ENCODE assay signal across 1 cellular context in the genomic region with DNA sequence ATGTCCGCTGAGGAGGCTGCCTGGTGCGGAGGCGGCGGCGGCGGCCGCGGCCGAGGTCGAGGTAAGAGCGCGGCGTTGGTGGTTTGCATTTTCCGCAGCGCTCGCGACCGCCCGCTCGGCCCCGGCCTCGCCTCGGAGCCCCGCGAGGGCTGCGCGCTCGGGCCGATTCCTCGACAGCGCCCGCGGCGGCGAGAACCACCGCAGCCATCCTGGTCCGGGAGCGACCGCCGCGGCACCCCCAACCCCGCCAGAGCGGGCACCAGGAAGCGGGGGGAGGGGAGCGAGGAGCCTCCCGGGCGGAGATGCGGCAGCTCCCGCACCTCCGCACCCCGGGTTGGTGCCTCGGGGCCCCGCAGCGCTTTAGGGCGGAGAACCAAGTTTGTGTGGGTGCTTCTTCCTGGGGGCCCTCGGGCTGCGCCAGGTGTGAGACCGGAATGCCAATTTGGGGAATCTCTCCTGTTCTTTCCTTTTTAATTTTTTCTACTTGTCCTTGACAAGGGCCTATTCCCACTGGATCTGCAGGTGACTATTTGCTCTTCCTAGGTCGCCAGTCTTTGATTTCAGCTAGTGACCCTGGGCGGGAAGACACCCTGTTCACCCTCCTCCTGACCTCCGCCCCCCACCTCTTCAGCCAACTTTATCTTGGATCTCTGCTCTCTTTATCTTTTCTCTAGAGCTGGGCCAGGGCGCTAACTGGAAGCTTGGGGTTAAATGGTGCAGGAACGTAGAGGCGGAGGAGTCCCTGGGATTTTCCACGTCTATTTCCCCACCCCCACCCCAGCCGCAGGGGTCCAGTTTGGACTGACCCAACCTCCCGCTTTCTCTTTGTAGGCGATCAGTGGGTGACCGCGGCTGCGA.
TF ChIP-seq lines count a peak whose summit lies in the region.

A gene with protein sequence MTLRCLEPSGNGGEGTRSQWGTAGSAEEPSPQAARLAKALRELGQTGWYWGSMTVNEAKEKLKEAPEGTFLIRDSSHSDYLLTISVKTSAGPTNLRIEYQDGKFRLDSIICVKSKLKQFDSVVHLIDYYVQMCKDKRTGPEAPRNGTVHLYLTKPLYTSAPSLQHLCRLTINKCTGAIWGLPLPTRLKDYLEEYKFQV (plus strand): TSS at position 822 of the 858 bp plus-strand sequence. CDS start 223 bp downstream, outside the sequence.

TF ChIP-seq in K562, 482 proteins besides CTCF, POLR2A, EP300 and RAD21 (continued from another document and continues in another):
- TF ChIP-seq PPARD (CRISPR knock-in tag; IDR thresholded peaks at IDR 0.05) (no peak), YY1 (IDR thresholded peaks at IDR 0.05; ENCODE audit: borderline replicate concordance in 1 of 3, control insufficient read depth in 1 of 3, extremely low read depth in 1 of 3, insufficient read depth in 3 of 3, insufficient read length in 1 of 3, insufficient replicate concordance in 2 of 3, low read depth in 1 of 3, low read length in 2 of 3) (peak in 1 of 3 experiments; percentile 57), SRSF1 (IDR thresholded peaks at IDR 0.05; ENCODE audit: low read depth, low read length) (no peak), RBBP5 (IDR thresholded peaks at IDR 0.05; ENCODE audit: borderline replicate concordance, insufficient read depth, low read length, poor library complexity, severe bottlenecking) (peak; percentile 17), ERF (CRISPR knock-in tag; IDR thresholded peaks at IDR 0.05) (no peak), FOXP1 (CRISPR knock-in tag; IDR thresholded peaks at IDR 0.05) (no peak), ZNF830 (CRISPR knock-in tag; IDR thresholded peaks at IDR 0.05) (peak; percentile 62; the same call in 1 of the 2 replicates), NR2C1 (IDR thresholded peaks at IDR 0.05) (peak; percentile 59; the same call in 1 of the 2 replicates), NR2C1 (tag; IDR thresholded peaks at IDR 0.05) (peak; percentile 87), ZNF263 (CRISPR knock-in tag; IDR thresholded peaks at IDR 0.05; ENCODE audit: borderline replicate concordance) (no peak), MTA3 (IDR thresholded peaks at IDR 0.05; ENCODE audit: borderline replicate concordance) (no peak), SLC30A9 (CRISPR knock-in tag; IDR thresholded peaks at IDR 0.05) (no peak), NKRF (IDR thresholded peaks at IDR 0.05; ENCODE audit: borderline replicate concordance) (no peak), SAP30 (IDR thresholded peaks at IDR 0.05; ENCODE audit: borderline replicate concordance, insufficient read depth, low read depth, low read length, poor library complexity, severe bottlenecking) (peak; percentile 51), TEAD2 (tag; IDR thresholded peaks at IDR 0.05) (no peak), BRCA1 (IDR thresholded peaks at IDR 0.05) (no peak), BRCA1 (CRISPR knock-in tag; IDR thresholded peaks at IDR 0.05) (0 out of 2 replicates have a peak, but pooled peaks have one; percentile 32), SIN3A (IDR thresholded peaks at IDR 0.05; ENCODE audit: borderline replicate concordance in 2 of 2, control insufficient read depth in 1 of 2, low read depth in 2 of 2, low read length in 2 of 2) (no peak), ZNF12 (CRISPR knock-in tag; IDR thresholded peaks at IDR 0.05) (no peak; the same call in 1 of the 2 replicates), ZNF143 (CRISPR knock-in tag; IDR thresholded peaks at IDR 0.05) (no peak), ZNF197 (CRISPR knock-in tag; IDR thresholded peaks at IDR 0.05; ENCODE audit: low read depth) (0 out of 2 replicates have a peak, but pooled peaks have one; percentile 1), U2AF1 (optimal IDR thresholded peaks at IDR 0.05; ENCODE audit: low read depth, low read length) (no peak), RNF2 (IDR thresholded peaks at IDR 0.05) (peak; percentile 83; the same call in 1 of the 2 replicates), TCFL5 (CRISPR knock-in tag; conservative IDR thresholded peaks at IDR 0.05) (no peak), GATAD2B (IDR thresholded peaks at IDR 0.05; ENCODE audit: borderline replicate concordance) (peak; percentile 67; the same call in 1 of the 2 replicates), PURB (CRISPR knock-in tag; IDR thresholded peaks at IDR 0.05; ENCODE audit: low read depth) (no peak), ZBTB11 (CRISPR knock-in tag; IDR thresholded peaks at IDR 0.05) (no peak), ARHGAP35 (IDR thresholded peaks at IDR 0.05; ENCODE audit: partially characterized antibody) (no peak), RBM25 (IDR thresholded peaks at IDR 0.05; ENCODE audit: low read depth, low read length, severe bottlenecking) (peak; percentile 36), GABPB1 (CRISPR knock-in tag; IDR thresholded peaks at IDR 0.05) (0 out of 2 replicates have a peak, but pooled peaks have one; percentile 40), NFIC (IDR thresholded peaks at IDR 0.05) (no peak)
- TF ChIP-seq, protein P1, sequence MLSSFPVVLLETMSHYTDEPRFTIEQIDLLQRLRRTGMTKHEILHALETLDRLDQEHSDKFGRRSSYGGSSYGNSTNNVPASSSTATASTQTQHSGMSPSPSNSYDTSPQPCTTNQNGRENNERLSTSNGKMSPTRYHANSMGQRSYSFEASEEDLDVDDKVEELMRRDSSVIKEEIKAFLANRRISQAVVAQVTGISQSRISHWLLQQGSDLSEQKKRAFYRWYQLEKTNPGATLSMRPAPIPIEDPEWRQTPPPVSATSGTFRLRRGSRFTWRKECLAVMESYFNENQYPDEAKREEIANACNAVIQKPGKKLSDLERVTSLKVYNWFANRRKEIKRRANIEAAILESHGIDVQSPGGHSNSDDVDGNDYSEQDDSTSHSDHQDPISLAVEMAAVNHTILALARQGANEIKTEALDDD (IDR thresholded peaks at IDR 0.05), result peak; percentile 42; the same call in 1 of the 2 replicates
- TF ChIP-seq, protein P2, sequence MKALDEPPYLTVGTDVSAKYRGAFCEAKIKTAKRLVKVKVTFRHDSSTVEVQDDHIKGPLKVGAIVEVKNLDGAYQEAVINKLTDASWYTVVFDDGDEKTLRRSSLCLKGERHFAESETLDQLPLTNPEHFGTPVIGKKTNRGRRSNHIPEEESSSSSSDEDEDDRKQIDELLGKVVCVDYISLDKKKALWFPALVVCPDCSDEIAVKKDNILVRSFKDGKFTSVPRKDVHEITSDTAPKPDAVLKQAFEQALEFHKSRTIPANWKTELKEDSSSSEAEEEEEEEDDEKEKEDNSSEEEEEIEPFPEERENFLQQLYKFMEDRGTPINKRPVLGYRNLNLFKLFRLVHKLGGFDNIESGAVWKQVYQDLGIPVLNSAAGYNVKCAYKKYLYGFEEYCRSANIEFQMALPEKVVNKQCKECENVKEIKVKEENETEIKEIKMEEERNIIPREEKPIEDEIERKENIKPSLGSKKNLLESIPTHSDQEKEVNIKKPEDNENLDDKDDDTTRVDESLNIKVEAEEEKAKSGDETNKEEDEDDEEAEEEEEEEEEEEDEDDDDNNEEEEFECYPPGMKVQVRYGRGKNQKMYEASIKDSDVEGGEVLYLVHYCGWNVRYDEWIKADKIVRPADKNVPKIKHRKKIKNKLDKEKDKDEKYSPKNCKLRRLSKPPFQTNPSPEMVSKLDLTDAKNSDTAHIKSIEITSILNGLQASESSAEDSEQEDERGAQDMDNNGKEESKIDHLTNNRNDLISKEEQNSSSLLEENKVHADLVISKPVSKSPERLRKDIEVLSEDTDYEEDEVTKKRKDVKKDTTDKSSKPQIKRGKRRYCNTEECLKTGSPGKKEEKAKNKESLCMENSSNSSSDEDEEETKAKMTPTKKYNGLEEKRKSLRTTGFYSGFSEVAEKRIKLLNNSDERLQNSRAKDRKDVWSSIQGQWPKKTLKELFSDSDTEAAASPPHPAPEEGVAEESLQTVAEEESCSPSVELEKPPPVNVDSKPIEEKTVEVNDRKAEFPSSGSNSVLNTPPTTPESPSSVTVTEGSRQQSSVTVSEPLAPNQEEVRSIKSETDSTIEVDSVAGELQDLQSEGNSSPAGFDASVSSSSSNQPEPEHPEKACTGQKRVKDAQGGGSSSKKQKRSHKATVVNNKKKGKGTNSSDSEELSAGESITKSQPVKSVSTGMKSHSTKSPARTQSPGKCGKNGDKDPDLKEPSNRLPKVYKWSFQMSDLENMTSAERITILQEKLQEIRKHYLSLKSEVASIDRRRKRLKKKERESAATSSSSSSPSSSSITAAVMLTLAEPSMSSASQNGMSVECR (CRISPR knock-in tag; IDR thresholded peaks at IDR 0.05), result no peak
- TF ChIP-seq, protein P3, sequence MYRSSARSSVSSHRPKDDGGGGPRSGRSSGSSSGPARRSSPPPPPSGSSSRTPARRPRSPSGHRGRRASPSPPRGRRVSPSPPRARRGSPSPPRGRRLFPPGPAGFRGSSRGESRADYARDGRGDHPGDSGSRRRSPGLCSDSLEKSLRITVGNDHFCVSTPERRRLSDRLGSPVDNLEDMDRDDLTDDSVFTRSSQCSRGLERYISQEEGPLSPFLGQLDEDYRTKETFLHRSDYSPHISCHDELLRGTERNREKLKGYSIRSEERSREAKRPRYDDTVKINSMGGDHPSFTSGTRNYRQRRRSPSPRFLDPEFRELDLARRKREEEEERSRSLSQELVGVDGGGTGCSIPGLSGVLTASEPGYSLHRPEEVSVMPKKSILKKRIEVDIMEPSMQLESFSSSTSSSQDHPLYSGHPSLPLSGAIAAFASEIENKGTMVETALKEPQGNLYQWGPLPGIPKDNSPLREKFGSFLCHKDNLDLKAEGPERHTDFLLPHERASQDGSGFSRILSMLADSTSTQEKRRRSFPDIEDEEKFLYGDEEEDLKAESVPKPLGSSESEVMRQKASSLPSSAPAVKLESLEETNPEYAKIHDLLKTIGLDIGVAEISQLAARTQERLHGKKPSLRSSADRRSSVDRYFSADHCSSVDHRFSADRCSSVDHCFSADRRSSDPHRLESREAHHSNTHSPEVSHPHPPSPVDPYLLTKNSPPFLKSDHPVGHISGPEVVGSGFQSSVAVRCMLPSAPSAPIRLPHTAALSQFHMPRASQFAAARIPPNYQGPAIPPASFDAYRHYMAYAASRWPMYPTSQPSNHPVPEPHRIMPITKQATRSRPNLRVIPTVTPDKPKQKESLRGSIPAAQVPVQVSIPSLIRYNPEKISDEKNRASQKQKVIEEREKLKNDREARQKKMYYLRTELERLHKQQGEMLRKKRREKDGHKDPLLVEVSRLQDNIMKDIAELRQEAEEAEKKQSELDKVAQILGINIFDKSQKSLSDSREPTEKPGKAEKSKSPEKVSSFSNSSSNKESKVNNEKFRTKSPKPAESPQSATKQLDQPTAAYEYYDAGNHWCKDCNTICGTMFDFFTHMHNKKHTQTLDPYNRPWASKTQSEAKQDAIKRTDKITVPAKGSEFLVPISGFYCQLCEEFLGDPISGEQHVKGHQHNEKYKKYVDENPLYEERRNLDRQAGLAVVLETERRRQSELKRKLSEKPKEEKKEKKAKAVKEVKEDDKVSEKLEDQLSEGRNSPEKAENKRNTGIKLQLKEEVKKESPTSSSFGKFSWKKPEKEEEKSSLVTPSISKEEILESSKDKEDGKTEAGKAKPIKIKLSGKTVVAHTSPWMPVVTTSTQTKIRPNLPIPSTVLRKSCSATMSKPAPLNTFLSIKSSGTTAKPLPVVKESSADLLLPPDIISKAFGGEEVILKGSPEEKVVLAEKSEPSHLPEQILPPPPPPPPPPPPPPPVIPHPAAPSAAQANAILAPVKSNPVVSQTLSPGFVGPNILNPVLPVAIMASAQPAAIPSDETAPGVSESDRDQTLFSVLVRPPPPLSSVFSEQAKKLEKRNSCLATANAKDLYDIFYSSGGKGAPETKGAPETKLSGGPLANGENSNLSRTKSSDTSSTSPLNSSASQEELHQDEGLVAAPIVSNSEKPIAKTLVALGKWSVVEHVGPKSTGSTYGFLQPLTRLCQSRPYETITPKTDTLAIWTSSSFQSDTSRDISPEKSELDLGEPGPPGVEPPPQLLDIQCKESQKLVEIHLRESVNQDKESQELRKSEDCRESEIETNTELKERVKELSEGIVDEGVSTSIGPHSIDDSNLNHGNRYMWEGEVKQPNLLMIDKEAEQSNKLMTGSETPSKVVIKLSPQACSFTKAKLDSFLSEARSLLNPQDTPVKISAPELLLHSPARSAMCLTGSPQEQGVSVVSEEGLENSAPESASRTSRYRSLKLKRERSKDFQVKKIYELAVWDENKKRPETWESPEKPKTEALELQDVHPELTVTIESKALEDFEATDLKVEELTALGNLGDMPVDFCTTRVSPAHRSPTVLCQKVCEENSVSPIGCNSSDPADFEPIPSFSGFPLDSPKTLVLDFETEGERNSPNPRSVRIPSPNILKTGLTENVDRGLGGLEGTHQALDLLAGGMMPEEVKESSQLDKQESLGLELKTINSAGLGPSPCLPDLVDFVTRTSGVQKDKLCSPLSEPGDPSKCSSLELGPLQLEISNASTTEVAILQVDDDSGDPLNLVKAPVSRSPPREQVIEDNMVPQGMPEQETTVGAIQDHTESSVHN (IDR thresholded peaks at IDR 0.05; ENCODE audit: borderline replicate concordance in 1 of 2, low read depth in 1 of 2), result no peak
- TF ChIP-seq, protein P4, sequence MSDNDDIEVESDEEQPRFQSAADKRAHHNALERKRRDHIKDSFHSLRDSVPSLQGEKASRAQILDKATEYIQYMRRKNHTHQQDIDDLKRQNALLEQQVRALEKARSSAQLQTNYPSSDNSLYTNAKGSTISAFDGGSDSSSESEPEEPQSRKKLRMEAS (CRISPR knock-in tag; IDR thresholded peaks at IDR 0.05), result no peak
